In the genomic region with DNA sequence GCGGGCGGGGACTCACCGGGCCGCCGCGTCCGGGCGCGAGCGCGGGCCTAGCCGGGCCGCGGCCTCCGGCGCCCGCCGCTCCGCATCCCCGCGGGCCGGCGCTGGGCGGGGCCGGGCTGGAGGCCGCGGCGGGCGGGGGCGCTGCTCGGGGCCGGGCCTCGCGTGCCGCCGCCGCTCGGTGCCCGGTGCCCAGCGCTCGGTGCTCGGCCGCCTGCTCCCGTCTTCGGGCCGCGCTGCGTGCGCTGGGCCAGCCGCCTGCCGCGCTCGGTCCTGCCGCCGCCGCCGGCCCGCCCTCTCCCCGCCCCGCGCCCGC, we compare ENCODE assay signal across 7 cellular contexts. TPM values are rescaled to one million over a fixed set of nuclear protein-coding genes. Genes with fewer than 3 reads are reported as not detected.
A peak's percentile ranks its signal among the peaks of the same experiment; 100 is the strongest.
DNase-seq lines count a peak whose midpoint lies in the region; ATAC-seq and TF ChIP-seq lines count a peak whose summit lies in the region.

A gene (minus strand): TSS at position 281 of the 313 bp plus-strand sequence. CDS start 3,105 bp downstream, outside the sequence.

- no peak for DNase-seq in OCI-LY7 (ENCODE audit: low spot score)
- DNase-seq in naive B cell = no peak
- DNase-seq in NOMO-1 treated with DMSO at 0.1 percent for 48 hours (lab: John Stamatoyannopoulos, UW; ENCODE audit: unreplicated experiment) = no peak
- DNase-seq in NCI-H1417 (lab: John Stamatoyannopoulos, UW) = no peak
- DNase-seq in germinal center (ENCODE audit: low spot score) = no peak

- H3K9me3 ChIP-seq in OCI-LY7 (ENCODE audit: low read length) = no peaks in the 10 kb centered on the region

- H3K27ac ChIP-seq in OCI-LY7 (ENCODE audit: low read depth, low read length, poor library complexity, severe bottlenecking) = no peak within 1 kb of the TSS

- H3K4me3 ChIP-seq in OCI-LY7 (ENCODE audit: low read depth, low read length, poor library complexity, severe bottlenecking) = peak within 1 kb of the TSS; percentile 93

- H3K4me3 Mint-ChIP-seq in naive B cell = peak within 1 kb of the TSS; percentile 79 to 94 (median 88)

- H3K27me3 Mint-ChIP-seq in naive B cell = no peaks in the 10 kb centered on the region

- H4K20me1 ChIP-seq in OCI-LY7 (ENCODE audit: insufficient read depth, low read length) = peaks cover 9% of the 10 kb centered on the region; the same call in 1 of the 2 replicates

- no peaks in the 10 kb centered on the region for H3K9me3 Mint-ChIP-seq in naive B cell

- POLR2A ChIA-PET in OCI-LY7 (lab: Charles Lee) = no interaction called here

- no TSS peak for BruUV-seq in OCI-LY7 (replicated peaks; lab: Mats Ljungman, UMichigan)

- H3K27ac Mint-ChIP-seq in naive B cell = peak within 1 kb of the TSS in 4 of 6 donors; percentile 69 to 87 (median 80)

- H3K4me2 ChIP-seq in OCI-LY7 (ENCODE audit: low read length) = peak within 1 kb of the TSS; percentile 100

- peaks cover 21% of the 10 kb centered on the region for H3K4me1 ChIP-seq in OCI-LY7 (ENCODE audit: insufficient read depth, low read length, poor library complexity, severe bottlenecking)

- in situ Hi-C loops in endometrial microvascular endothelial cells (cut with HindIII; ENCODE audit: inconsistent ontology term, low pct_unique_long_range_greater_than_20kb, low sequenced_read_pairs) = no loop called here

- no peaks in the 10 kb centered on the region for H3K36me3 Mint-ChIP-seq in naive B cell

- peaks cover 61 to 68% (median 63%) of the 10 kb centered on the region in 3 donors for H3K4me1 Mint-ChIP-seq in naive B cell

- no peaks in the 10 kb centered on the region for H3K9me2 ChIP-seq in OCI-LY7 (ENCODE audit: insufficient read depth, low read length)

- peaks cover 4% of the 10 kb centered on the region; the same call in 1 of the 2 replicates for H3K36me3 ChIP-seq in OCI-LY7 (ENCODE audit: insufficient read depth, low read length)

- CTCF ChIA-PET in OCI-LY7 (lab: Charles Lee; ENCODE audit: unreplicated experiment) = no interaction called here

- TF ChIP-seq CTCF in OCI-LY7 (conservative IDR thresholded peaks at IDR 0.05; ENCODE audit: low read length) = no peak

- H3K79me2 ChIP-seq in OCI-LY7 (ENCODE audit: insufficient read depth, low read depth, low read length) = no peaks in the 10 kb centered on the region

- H2AFZ ChIP-seq in OCI-LY7 (ENCODE audit: low read length) = peak within 1 kb of the TSS; percentile 56

- ATAC-seq in GM21825 (IDR thresholded peaks at IDR 0.05; ENCODE audit: unreplicated experiment) = peak; percentile 27
- peak; percentile 24 to 33 for ATAC-seq in naive B cell (ENCODE audit: low read depth in 2 of 2)

- intact Hi-C loops in OCI-LY7 (cut with micrococcal nuclease; ENCODE audit: unreplicated experiment) = no loop called here

RNA-seq across cellular contexts. Expression of the gene that starts here (rescaled TPM):
- 75.4 and 83.0 TPM in 2 replicates for total RNA-seq in OCI-LY7 (2014; rRNA removed; shearing (Covaris generic))
- total RNA-seq in OCI-LY7 (2022) (108 and 109 TPM in 2 replicates), endometrial microvascular endothelial cells (ENCODE audit: inconsistent ontology term) (181 TPM)
- 10 to 100 TPM in 5 of 6 donors, 1 to 10 TPM in 1; 6.3 to 22.0 (median 14.1) TPM for polyA plus RNA-seq in naive B cell (ENCODE audit: low read depth in 6 of 6)
